Comparison of ENCODE assay signal across 22 cellular contexts in genomic region chr17:63247706-63248105, GRCh38.
"Had no signal": no experiment of that assay in that cellular context is flagged by ENCODE, and none has a peak within 500 bp of the region (broad histone marks: within the 10 kb centered on the region; RNA-seq: fewer than 3 reads in every experiment).

No MANE protein-coding gene starts in this region.

- DNase-seq: activated B cell treated with CpG ODN at 0.5 μM for 24 hours; activated CD4-positive, alpha-beta T cell treated with anti-CD3 and anti-CD28 coated beads, Interleukin-2, amount 10 ng/mL, durations not matched to agents 24 days and 14 days; activated CD8-positive, alpha-beta memory T cell treated with anti-CD3 and anti-CD28 coated beads, Interleukin-2, amount 50 U/mL, for 48 hours; activated gamma-delta T cell; activated T-cell treated with anti-CD3 and anti-CD28 coated beads, Interleukin-2, amount 50 U/mL, for 72 hours; amygdala; central memory CD4-positive, alpha-beta T cell; cortex of kidney; effector memory CD4-positive, alpha-beta T cell; islet precursor cell; mucosa of descending colon; naive thymus-derived CD4-positive, alpha-beta T cell; retina; stimulated activated CD4-positive, alpha-beta T cell treated with anti-CD3 and anti-CD28 coated beads, Interleukin-2, amount 100 ng/mL, for 48 hours; stimulated activated naive CD4-positive, alpha-beta T cell; substantia nigra; transverse colon had no signal

- H3K27me3 Mint-ChIP-seq: activated B cell treated with CpG ODN at 0.5 μM for 24 hours; activated naive CD8-positive, alpha-beta T cell; brain had no signal

- H3K4me1 Mint-ChIP-seq: activated B cell treated with CpG ODN at 0.5 μM for 24 hours; activated CD4-positive, alpha-beta T cell treated with anti-CD3 and anti-CD28 coated beads, Interleukin-2, amount 10 ng/mL, durations not matched to agents 24 days and 14 days had no signal

- H3K27ac Mint-ChIP-seq: activated B cell treated with CpG ODN at 0.5 μM for 24 hours; activated CD4-positive, alpha-beta T cell treated with anti-CD3 and anti-CD28 coated beads, Interleukin-2, amount 10 ng/mL, durations not matched to agents 24 days and 14 days; activated naive CD8-positive, alpha-beta T cell; activated T-cell treated with anti-CD3 and anti-CD28 coated beads, Interleukin-2, amount 50 U/mL, for 72 hours; naive thymus-derived CD4-positive, alpha-beta T cell had no signal

- H3K27ac ChIP-seq: epithelial cell of prostate, transverse colon, vagina had no signal

- H3K9me3 Mint-ChIP-seq: activated CD4-positive, alpha-beta T cell treated with anti-CD3 and anti-CD28 coated beads, Interleukin-2, amount 10 ng/mL, durations not matched to agents 24 days and 14 days had no signal

- H3K4me1 ChIP-seq: vagina had no signal

- H3K4me3 ChIP-seq: lung, mucosa of descending colon, transverse colon, vagina had no signal

- H3K36me3 ChIP-seq: transverse colon, vagina had no signal

- H3K27me3 ChIP-seq: transverse colon, vagina had no signal

- H3K4me3 Mint-ChIP-seq: activated B cell treated with CpG ODN at 0.5 μM for 24 hours; activated CD4-positive, alpha-beta T cell treated with anti-CD3 and anti-CD28 coated beads, Interleukin-2, amount 10 ng/mL, durations not matched to agents 24 days and 14 days; activated naive CD8-positive, alpha-beta T cell; activated T-cell treated with anti-CD3 and anti-CD28 coated beads, Interleukin-2, amount 50 U/mL, for 72 hours; brain; naive thymus-derived CD4-positive, alpha-beta T cell had no signal

- H3K9me3 ChIP-seq: mucosa of descending colon, vagina had no signal
